ENCODE assay signal across 13 cellular contexts in the genomic region with DNA sequence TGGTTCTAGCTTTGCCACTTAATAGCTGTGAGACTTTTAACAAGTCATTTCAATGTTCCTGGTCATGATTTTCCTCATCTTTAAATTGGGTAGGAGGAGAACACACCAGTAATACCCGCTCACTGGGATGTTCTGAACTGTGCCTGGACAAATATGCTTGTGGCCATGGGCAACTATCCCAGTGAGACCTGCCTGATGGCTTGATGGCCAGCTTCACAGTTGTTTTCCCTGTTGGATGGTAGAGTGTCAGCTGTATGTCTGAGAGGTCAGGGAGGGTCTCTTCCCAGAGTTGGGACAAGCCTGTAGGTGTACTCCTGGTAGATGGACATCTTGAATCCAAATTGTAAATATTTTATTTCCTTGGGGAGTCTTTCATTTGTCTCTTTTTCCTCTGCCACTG.
"Had no signal": no experiment of that assay in that cellular context is flagged by ENCODE, and none has a peak within 500 bp of the region (broad histone marks: within the 10 kb centered on the region; RNA-seq: fewer than 3 reads in every experiment).

No MANE protein-coding gene starts in this region.

- DNase-seq: activated CD4-positive, alpha-beta T cell treated with anti-CD3 and anti-CD28 coated beads, Interleukin-2, amount 50 U/mL, for 4 hours; activated effector memory CD4-positive, alpha-beta T cell treated with anti-CD3 and anti-CD28 coated beads, Interleukin-2, amount 50 U/mL, for 16 hours; activated T-cell treated with anti-CD3 and anti-CD28 coated beads, Interleukin-2, amount 50 U/mL, for 1 hour; brain microvascular endothelial cell; left colon; spleen; stimulated activated CD4-positive, alpha-beta T cell treated with anti-CD3 and anti-CD28 coated beads, Interleukin-1b, Interleukin-23, amount 100 ng/mL, for 48 hours; substantia nigra; T-helper 2 cell had no signal

- H3K9me3 ChIP-seq: spleen had no signal

- H3K4me3 Mint-ChIP-seq: activated naive CD8-positive, alpha-beta T cell; neural progenitor cell; stimulated activated memory B cell treated with anti-CD40 and anti-IgM and Interleukin-4, amounts not matched to agents 10 μg/mL and 1 μg/mL and 100 μg/mL, for 72 hours had no signal

- H3K4me3 ChIP-seq: neural progenitor cell, spleen had no signal

- H3K36me3 ChIP-seq: brain microvascular endothelial cell, neural progenitor cell, spleen had no signal

- H3K27me3 ChIP-seq: brain microvascular endothelial cell, neural progenitor cell had no signal

- H3K4me1 Mint-ChIP-seq: stimulated activated memory B cell treated with anti-CD40 and anti-IgM and Interleukin-4, amounts not matched to agents 10 μg/mL and 1 μg/mL and 100 μg/mL, for 72 hours had no signal

- H3K36me3 Mint-ChIP-seq: activated naive CD8-positive, alpha-beta T cell; neural progenitor cell; stimulated activated memory B cell treated with anti-CD40 and anti-IgM and Interleukin-4, amounts not matched to agents 10 μg/mL and 1 μg/mL and 100 μg/mL, for 72 hours had no signal

- H3K4me2 ChIP-seq: neural progenitor cell had no signal

- H3K27ac ChIP-seq: parathyroid adenoma, spleen had no signal

- H3K9ac ChIP-seq: neural progenitor cell, parathyroid adenoma had no signal

- H3K9me3 Mint-ChIP-seq: neural progenitor cell; stimulated activated memory B cell treated with anti-CD40 and anti-IgM and Interleukin-4, amounts not matched to agents 10 μg/mL and 1 μg/mL and 100 μg/mL, for 72 hours had no signal

- H3K27ac Mint-ChIP-seq: activated naive CD8-positive, alpha-beta T cell; stimulated activated memory B cell treated with anti-CD40 and anti-IgM and Interleukin-4, amounts not matched to agents 10 μg/mL and 1 μg/mL and 100 μg/mL, for 72 hours had no signal

- H2AFZ ChIP-seq: parathyroid adenoma had no signal

- H3K79me2 ChIP-seq: parathyroid adenoma had no signal

- H3K4me1 ChIP-seq: parathyroid adenoma, spleen had no signal
